Comparison of ENCODE assay signal across 8 cellular contexts in genomic region chr4:56655209-56655626, GRCh38. TPM values are rescaled to one million over a fixed set of nuclear protein-coding genes. Genes with fewer than 3 reads are reported as not detected.
DNase-seq lines count a peak whose midpoint lies in the region; ATAC-seq lines count a peak whose summit lies in the region.

No MANE protein-coding gene starts in this region.

- peaks cover 42% of the 10 kb centered on the region for H3K27me3 Mint-ChIP-seq in activated naive CD4-positive, alpha-beta T cell treated with anti-CD3 and anti-CD28 coated beads for 36 hours (ENCODE audit: low read depth)
- peaks cover 39% of the 10 kb centered on the region for H3K27me3 Mint-ChIP-seq in activated T-cell treated with anti-CD3 and anti-CD28 coated beads, Interleukin-2, amount 50 U/mL, for 72 hours (ENCODE audit: low read depth)

- no peaks in the 10 kb centered on the region for H3K36me3 ChIP-seq in neuron (ENCODE audit: insufficient read depth, low read length)

- peak overlapping the region; percentile 82 for H2AFZ ChIP-seq in neuron (ENCODE audit: low read depth, low read length)

- H3K4me3 ChIP-seq in neuron (ENCODE audit: low read length), result peak overlapping the region; percentile 36

- H3K4me1 Mint-ChIP-seq in activated naive CD4-positive, alpha-beta T cell treated with anti-CD3 and anti-CD28 coated beads for 36 hours (ENCODE audit: low read depth), result peaks cover 51% of the 10 kb centered on the region
- H3K4me1 Mint-ChIP-seq in activated T-cell treated with anti-CD3 and anti-CD28 coated beads, Interleukin-2, amount 50 U/mL, for 72 hours (ENCODE audit: low read depth), result peaks cover 58% of the 10 kb centered on the region

- H3K36me3 Mint-ChIP-seq in activated naive CD4-positive, alpha-beta T cell treated with anti-CD3 and anti-CD28 coated beads for 36 hours (ENCODE audit: low read depth), result no peaks in the 10 kb centered on the region
- peaks cover 5 to 12% of the 10 kb centered on the region in 2 donors for H3K36me3 Mint-ChIP-seq in activated T-cell treated with anti-CD3 and anti-CD28 coated beads, Interleukin-2, amount 50 U/mL, for 72 hours (ENCODE audit: insufficient read depth in 2 of 2)

- no peaks in the 10 kb centered on the region for H3K9me3 Mint-ChIP-seq in activated naive CD4-positive, alpha-beta T cell treated with anti-CD3 and anti-CD28 coated beads for 36 hours
- H3K9me3 Mint-ChIP-seq in activated T-cell treated with anti-CD3 and anti-CD28 coated beads, Interleukin-2, amount 50 U/mL, for 72 hours, result no peaks in the 10 kb centered on the region

- DNase-seq in activated naive CD4-positive, alpha-beta T cell treated with anti-CD3 and anti-CD28 coated beads for 36 hours, result peak; percentile 21
- DNase-seq in activated naive CD4-positive, alpha-beta T cell treated with Interleukin-2 at 50 U/mL for 16 hours, result no peak
- no peak for DNase-seq in activated T-cell treated with anti-CD3 and anti-CD28 coated beads, Interleukin-2, amount 50 U/mL, for 72 hours
- peak; percentile 73 for DNase-seq in glomerular visceral epithelial cell (ENCODE audit: extremely low spot score)

- intact Hi-C loops in activated naive CD4-positive, alpha-beta T cell treated with anti-CD3 and anti-CD28 coated beads for 36 hours (cut with micrococcal nuclease), result loop anchor here (2.0 to 10.0 kb wide), 3 partner anchors 78 to 252 kb away; partner anchors contain the start of genes REST and SRP72

- peaks cover 5% of the 10 kb centered on the region for H3K9me3 ChIP-seq in neuron (ENCODE audit: low read length)

- no peak for ATAC-seq in activated T-cell treated with anti-CD3 and anti-CD28 coated beads, Interleukin-2, amount 50 U/mL, for 72 hours (replicated peaks in 1 of 2)
- ATAC-seq in GM19452 (IDR thresholded peaks at IDR 0.05; ENCODE audit: unreplicated experiment) (no peak), GM18873 (IDR thresholded peaks at IDR 0.05; ENCODE audit: low FRiP score, unreplicated experiment) (no peak), HG02870 (IDR thresholded peaks at IDR 0.05; ENCODE audit: unreplicated experiment) (no peak)

- peaks cover 7% of the 10 kb centered on the region for H3K4me1 ChIP-seq in neuron (ENCODE audit: insufficient read depth, low read length)

- H3K4me3 Mint-ChIP-seq in activated naive CD4-positive, alpha-beta T cell treated with anti-CD3 and anti-CD28 coated beads for 36 hours, result peak overlapping the region; percentile 81
- H3K4me3 Mint-ChIP-seq in activated T-cell treated with anti-CD3 and anti-CD28 coated beads, Interleukin-2, amount 50 U/mL, for 72 hours, result peak overlapping the region; percentile 87 to 93

- peak overlapping the region; percentile 62 for H3K27ac Mint-ChIP-seq in activated naive CD4-positive, alpha-beta T cell treated with anti-CD3 and anti-CD28 coated beads for 36 hours
- peak overlapping the region; percentile 88 for H3K27ac Mint-ChIP-seq in activated T-cell treated with anti-CD3 and anti-CD28 coated beads, Interleukin-2, amount 50 U/mL, for 72 hours

- peaks cover 70% of the 10 kb centered on the region for H3K27me3 ChIP-seq in neuron (ENCODE audit: insufficient read depth, low read length)

- CTCF ChIA-PET in activated naive CD4-positive, alpha-beta T cell treated with anti-CD3 and anti-CD28 coated beads for 36 hours (lab: Charles Lee), result interaction anchor here (0.6 kb wide), 1 partner anchor 79 kb away, joined by 3 read pairs; no protein-coding TSS in a partner anchor

RNA-seq across cellular contexts. Expression of gene HOPX, which starts 25.9 kb away (rescaled TPM):
- total RNA-seq in activated naive CD4-positive, alpha-beta T cell treated with anti-CD3 and anti-CD28 coated beads for 36 hours, result 10 to 100 TPM; 14.0 to 14.7 TPM
- total RNA-seq in activated T-cell treated with anti-CD3 and anti-CD28 coated beads, Interleukin-2, amount 50 U/mL, for 72 hours, result 10 to 100 TPM; 71.1 to 93.2 TPM

Comparison
In these comparisons a context has a peak if more than half of its experiments do, and no peak if none do; other contexts are left out.
1. DNase-seq: peak in activated naive CD4-positive, alpha-beta T cell treated with anti-CD3 and anti-CD28 coated beads for 36 hours (single experiment) and glomerular visceral epithelial cell (single experiment); none in activated naive CD4-positive, alpha-beta T cell treated with Interleukin-2 at 50 U/mL for 16 hours (single experiment) and activated T-cell treated with anti-CD3 and anti-CD28 coated beads, Interleukin-2, amount 50 U/mL, for 72 hours (0 of 2).
2. RNA of gene HOPX, which starts 25.9 kb away (total RNA-seq): 71.1 to 93.2 TPM in activated T-cell treated with anti-CD3 and anti-CD28 coated beads, Interleukin-2, amount 50 U/mL, for 72 hours; 14.0 to 14.7 TPM in activated naive CD4-positive, alpha-beta T cell treated with anti-CD3 and anti-CD28 coated beads for 36 hours; every median in the first group is over 4 times any median in the second.